ENCODE assay signal across 8 cellular contexts in genomic region chr10:114684822-114685209, GRCh38. TPM values are rescaled to one million over a fixed set of nuclear protein-coding genes. Genes with fewer than 3 reads are reported as not detected.
DNase-seq lines count a peak whose midpoint lies in the region; ATAC-seq and TF ChIP-seq lines count a peak whose summit lies in the region.

No MANE protein-coding gene starts in this region.

- H3K4me3 ChIP-seq in thoracic aorta, result peak overlapping the region; percentile 39

- no peaks in the 10 kb centered on the region for H3K27me3 ChIP-seq in thoracic aorta (replicated peaks; ENCODE audit: insufficient read depth)

- H3K9me3 ChIP-seq in thoracic aorta, result no peaks in the 10 kb centered on the region

- DNase-seq in HuH-7 (ENCODE audit: low spot score), result peak; percentile 54
- no peak for DNase-seq in chondrocyte (ENCODE audit: low spot score)
- DNase-seq in left lobe of liver (ENCODE audit: low spot score), result no peak
- no peak for DNase-seq in thoracic aorta (ENCODE audit: low spot score)
- DNase-seq in NCI-H1930 (lab: John Stamatoyannopoulos, UW), result no peak
- no peak for DNase-seq in HPDE6-E6E7 (ENCODE audit: extremely low spot score)
- no peak for DNase-seq in NCI-H128 (lab: John Stamatoyannopoulos, UW; ENCODE audit: unreplicated experiment)
- DNase-seq in occipital lobe (lab: John Stamatoyannopoulos, UW), result no peak

- ATAC-seq in left lobe of liver, result peak; percentile 73
- peak; percentile 52 for ATAC-seq in thoracic aorta (ENCODE audit: insufficient number of reproducible peaks, low FRiP score, low read depth)

- peaks cover 45% of the 10 kb centered on the region for H3K4me1 Mint-ChIP-seq in chondrocyte (ENCODE audit: low read depth)

- peak overlapping the region; percentile 46 for H3K4me3 Mint-ChIP-seq in chondrocyte (ENCODE audit: unreplicated experiment)

- no peaks in the 10 kb centered on the region for H3K36me3 Mint-ChIP-seq in chondrocyte (ENCODE audit: low read depth)

- H3K27me3 Mint-ChIP-seq in chondrocyte (ENCODE audit: low read depth), result no peaks in the 10 kb centered on the region

- TF ChIP-seq CTCF in chondrocyte (IDR thresholded peaks at IDR 0.05), result no peak
- TF ChIP-seq CTCF in thoracic aorta (IDR thresholded peaks at IDR 0.05), result no peak

- H3K9me3 Mint-ChIP-seq in chondrocyte (ENCODE audit: low read depth), result no peaks in the 10 kb centered on the region

- H3K36me3 ChIP-seq in thoracic aorta, result no peaks in the 10 kb centered on the region

- peaks cover 9 to 41% of the 10 kb centered on the region in 2 donors for H3K4me1 ChIP-seq in thoracic aorta (ENCODE audit: control insufficient read depth in 1 of 2, low read depth in 2 of 2)

- H3K27ac ChIP-seq in thoracic aorta, result peak overlapping the region; percentile 57 to 67

- peak overlapping the region; percentile 77 for H3K27ac Mint-ChIP-seq in chondrocyte (ENCODE audit: unreplicated experiment)

RNA-seq across cellular contexts. Expression of gene ABLIM1, which starts 26.7 kb away (rescaled TPM):
- total RNA-seq in chondrocyte (13.5 to 41.9 TPM (median 15.7 TPM) in 3 replicates), left lobe of liver (47.0 TPM), thoracic aorta (100 to 1,000 TPM in 1 of 2 donors, 10 to 100 TPM in 1; 47.5 to 111 TPM), occipital lobe (103 TPM)
